ENCODE assay signal across 2 cellular contexts in genomic region chr3:165519687-165520086, GRCh38.
TF ChIP-seq lines count a peak whose summit lies in the region.

No MANE protein-coding gene starts in this region.

TF ChIP-seq in HepG2, 621 proteins besides CTCF, POLR2A, EP300 and RAD21:
- TF ChIP-seq CREB1 (IDR thresholded peaks at IDR 0.05) (peak; percentile 53), CREB1 (CRISPR knock-in tag; IDR thresholded peaks at IDR 0.05) (no peak), TRIM22 (IDR thresholded peaks at IDR 0.05) (no peak), ZNF567 (CRISPR knock-in tag; IDR thresholded peaks at IDR 0.05; ENCODE audit: borderline replicate concordance) (no peak), ZKSCAN5 (CRISPR knock-in tag; IDR thresholded peaks at IDR 0.05) (no peak), ATF7 (IDR thresholded peaks at IDR 0.05) (peak; percentile 86), ATF7 (CRISPR knock-in tag; IDR thresholded peaks at IDR 0.05) (no peak), CHD4 (IDR thresholded peaks at IDR 0.05; ENCODE audit: borderline replicate concordance, low read length) (no peak), REPIN1 (CRISPR knock-in tag; IDR thresholded peaks at IDR 0.05; ENCODE audit: borderline replicate concordance, low read depth) (no peak), GLI4 (CRISPR knock-in tag; IDR thresholded peaks at IDR 0.05; ENCODE audit: borderline replicate concordance) (no peak), ZNF331 (CRISPR knock-in tag; IDR thresholded peaks at IDR 0.05) (no peak)

TF ChIP-seq in endothelial cell of umbilical vein, 7 proteins besides CTCF, POLR2A, EP300 and RAD21:
- TF ChIP-seq JUN (IDR thresholded peaks at IDR 0.05; ENCODE audit: borderline replicate concordance, insufficient read depth, insufficient read length, low read depth) (peak; percentile 7), EZH2 (IDR thresholded peaks at IDR 0.05; ENCODE audit: borderline replicate concordance, low read depth, low read length, severe bottlenecking) (no peak), POLR2AphosphoS5 (IDR thresholded peaks at IDR 0.05; ENCODE audit: insufficient read depth, low read depth, low read length) (no peak), MYC (IDR thresholded peaks at IDR 0.05; ENCODE audit: low read depth, low read length) (no peak)
